In genomic region chr12:9707356-9707755, GRCh38 we compare ENCODE assay signal across 15 cellular contexts. TPM values are rescaled to one million over a fixed set of nuclear protein-coding genes. Genes with fewer than 3 reads are reported as not detected.
DNase-seq lines count a peak whose midpoint lies in the region; ATAC-seq, FAIRE-seq and TF ChIP-seq lines count a peak whose summit lies in the region.
"Had no signal": no experiment of that assay in that cellular context is flagged by ENCODE, and none has a peak within 500 bp of the region (broad histone marks: within the 10 kb centered on the region; RNA-seq: fewer than 3 reads in every experiment).

No MANE protein-coding gene starts in this region.

- no peak overlapping the region for H3K4me3 ChIP-seq in NB4 (ENCODE audit: low read depth, low read length)
- H3K4me3 ChIP-seq: gastrocnemius medialis, skin epidermis had no signal

- peaks cover 23% of the 10 kb centered on the region for H3K9me3 Mint-ChIP-seq in activated naive CD8-positive, alpha-beta T cell treated with anti-CD3 and anti-CD28 coated beads for 36 hours
- peaks cover 19% of the 10 kb centered on the region in 2 donors for H3K9me3 Mint-ChIP-seq in stimulated activated naive B cell treated with anti-CD40 and anti-IgM and Interleukin-4, amounts not matched to agents 10 μg/mL and 1 μg/mL and 100 μg/mL, for 72 hours

- peaks cover 28% of the 10 kb centered on the region for H3K36me3 Mint-ChIP-seq in activated naive CD8-positive, alpha-beta T cell treated with anti-CD3 and anti-CD28 coated beads for 36 hours
- peaks cover 52 to 71% of the 10 kb centered on the region in 2 donors for H3K36me3 Mint-ChIP-seq in stimulated activated naive B cell treated with anti-CD40 and anti-IgM and Interleukin-4, amounts not matched to agents 10 μg/mL and 1 μg/mL and 100 μg/mL, for 72 hours

- H3K27me3 Mint-ChIP-seq in activated naive CD8-positive, alpha-beta T cell treated with anti-CD3 and anti-CD28 coated beads for 36 hours: no peaks in the 10 kb centered on the region
- no peaks in the 10 kb centered on the region for H3K27me3 Mint-ChIP-seq in stimulated activated naive B cell treated with anti-CD40 and anti-IgM and Interleukin-4, amounts not matched to agents 10 μg/mL and 1 μg/mL and 100 μg/mL, for 72 hours

- peak overlapping the region; percentile 73 for H3K4me3 Mint-ChIP-seq in activated naive CD8-positive, alpha-beta T cell treated with anti-CD3 and anti-CD28 coated beads for 36 hours
- H3K4me3 Mint-ChIP-seq in stimulated activated naive B cell treated with anti-CD40 and anti-IgM and Interleukin-4, amounts not matched to agents 10 μg/mL and 1 μg/mL and 100 μg/mL, for 72 hours: peak overlapping the region; percentile 34 to 55

- peak; percentile 66 for DNase-seq in activated effector memory CD4-positive, alpha-beta T cell treated with anti-CD3 and anti-CD28 coated beads, Interleukin-2, amount 50 U/mL, for 16 hours
- DNase-seq in activated effector memory CD4-positive, alpha-beta T cell treated with Interleukin-2 at 50 U/mL for 16 hours: no peak
- peak; percentile 26 for DNase-seq in NB4 (ENCODE audit: low read depth)
- DNase-seq in activated naive CD8-positive, alpha-beta T cell treated with anti-CD3 and anti-CD28 coated beads for 36 hours: no peak
- DNase-seq in stimulated activated naive B cell treated with anti-CD40 and anti-IgM and Interleukin-4, amounts not matched to agents 10 μg/mL and 1 μg/mL and 100 μg/mL, for 72 hours: no peak
- no peak for DNase-seq in retina
- no peak for DNase-seq in H54 (ENCODE audit: insufficient read length, low spot score)
- DNase-seq: DMS153, gastrocnemius medialis, NCI-H187 had no signal

- peak; percentile 39 to 48 for ATAC-seq in stimulated activated naive B cell treated with anti-CD40 and anti-IgM and Interleukin-4, amounts not matched to agents 10 μg/mL and 1 μg/mL and 100 μg/mL, for 72 hours (replicated peaks)
- ATAC-seq in HG02840 (IDR thresholded peaks at IDR 0.05; ENCODE audit: low FRiP score, unreplicated experiment): no peak
- ATAC-seq: gastrocnemius medialis had no signal

- TF ChIP-seq CTCF in NB4 (IDR thresholded peaks at IDR 0.05; ENCODE audit: low read depth, low read length): no peak

- H3K4me1 Mint-ChIP-seq in activated naive CD8-positive, alpha-beta T cell treated with anti-CD3 and anti-CD28 coated beads for 36 hours: peaks cover 48% of the 10 kb centered on the region
- H3K4me1 Mint-ChIP-seq in stimulated activated naive B cell treated with anti-CD40 and anti-IgM and Interleukin-4, amounts not matched to agents 10 μg/mL and 1 μg/mL and 100 μg/mL, for 72 hours: peaks cover 59 to 83% of the 10 kb centered on the region in 2 donors

- TF ChIP-seq POLR2A in NB4 (IDR thresholded peaks at IDR 0.05; ENCODE audit: extremely low read depth, insufficient read length): no peak
- no peak for TF ChIP-seq POLR2A in H54 (IDR thresholded peaks at IDR 0.05; ENCODE audit: low read depth, low read length)

- FAIRE-seq in H54 (lab: Jason Lieb, UNC): no peak

- peak overlapping the region; percentile 92 for H3K27ac Mint-ChIP-seq in activated naive CD8-positive, alpha-beta T cell treated with anti-CD3 and anti-CD28 coated beads for 36 hours
- peak overlapping the region; percentile 92 for H3K27ac Mint-ChIP-seq in stimulated activated naive B cell treated with anti-CD40 and anti-IgM and Interleukin-4, amounts not matched to agents 10 μg/mL and 1 μg/mL and 100 μg/mL, for 72 hours

RNA-seq across cellular contexts. Expression of gene CLECL1, which starts 25.5 kb away (rescaled TPM):
- total RNA-seq in activated naive CD8-positive, alpha-beta T cell treated with anti-CD3 and anti-CD28 coated beads for 36 hours: 1 to 10 TPM; 6.4 to 7.0 TPM
- total RNA-seq: cerebellum, gastrocnemius medialis, NCI-H460, osteoblast had no signal

RNA-seq across cellular contexts. Expression of gene CLEC2D, which starts 37.8 kb away (rescaled TPM):
- 100 to 1,000 TPM; 270 to 290 TPM for total RNA-seq in activated naive CD8-positive, alpha-beta T cell treated with anti-CD3 and anti-CD28 coated beads for 36 hours

RNA-seq across cellular contexts. Expression of gene CD69, which starts 53.3 kb away (rescaled TPM):
- 100 to 1,000 TPM; 143 to 152 TPM for total RNA-seq in activated naive CD8-positive, alpha-beta T cell treated with anti-CD3 and anti-CD28 coated beads for 36 hours
- total RNA-seq: NCI-H460, osteoblast had no signal

Comparison
In these comparisons a context has a peak if more than half of its experiments do, and no peak if none do; other contexts are left out.
1. DNase-seq: peak in activated effector memory CD4-positive, alpha-beta T cell treated with anti-CD3 and anti-CD28 coated beads, Interleukin-2, amount 50 U/mL, for 16 hours (single experiment) and NB4 (single experiment); none in activated effector memory CD4-positive, alpha-beta T cell treated with Interleukin-2 at 50 U/mL for 16 hours (single experiment), activated naive CD8-positive, alpha-beta T cell treated with anti-CD3 and anti-CD28 coated beads for 36 hours (single experiment), stimulated activated naive B cell treated with anti-CD40 and anti-IgM and Interleukin-4, amounts not matched to agents 10 μg/mL and 1 μg/mL and 100 μg/mL, for 72 hours (single experiment), retina (single experiment) and H54 (single experiment).